9 cellular contexts compared by ENCODE assay signal in the genomic region with DNA sequence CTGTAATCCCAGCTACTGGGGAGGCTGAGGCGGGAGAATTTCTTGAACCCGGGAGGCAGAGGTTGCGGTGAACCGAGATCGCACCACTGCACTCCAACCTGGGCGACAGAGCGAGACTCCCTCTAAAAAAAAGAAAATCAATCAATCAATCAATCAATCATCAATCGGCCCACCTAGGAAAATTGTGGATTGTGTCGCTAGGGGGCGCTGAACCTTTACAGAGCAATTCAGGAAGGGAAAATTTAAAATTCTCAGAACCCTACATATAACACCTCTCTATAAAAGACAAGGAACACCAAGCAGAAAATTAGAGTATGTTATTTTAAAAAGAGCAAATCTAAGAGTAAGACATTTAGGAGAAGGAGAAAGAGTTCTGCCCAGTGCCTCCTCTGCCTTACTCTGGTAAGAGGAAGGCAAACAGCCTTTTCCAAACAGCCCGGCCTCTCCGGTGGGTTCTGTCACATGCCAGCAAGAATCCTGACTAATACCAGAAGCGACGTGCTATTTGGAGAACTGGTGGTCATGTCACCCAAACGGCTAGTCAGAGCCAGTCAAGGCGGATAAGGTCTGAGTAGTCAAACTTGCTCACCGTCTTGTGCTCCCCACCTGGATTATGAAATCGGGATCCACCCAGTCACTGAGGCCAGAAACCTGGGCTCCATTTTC. TPM values are rescaled to one million over a fixed set of nuclear protein-coding genes. Genes with fewer than 3 reads are reported as not detected.
DNase-seq lines count a peak whose midpoint lies in the region; ATAC-seq and TF ChIP-seq lines count a peak whose summit lies in the region.
"Had no signal": no experiment of that assay in that cellular context is flagged by ENCODE, and none has a peak within 500 bp of the region (broad histone marks: within the 10 kb centered on the region; RNA-seq: fewer than 3 reads in every experiment).

No MANE protein-coding gene starts in this region.

- no peak for DNase-seq in AG09319 (ENCODE audit: extremely low read depth, low read depth)
- DNase-seq in breast epithelium (ENCODE audit: low spot score in 2 of 2), result no peak
- peak; percentile 13 for DNase-seq in mesendoderm
- DNase-seq in stimulated activated naive CD4-positive, alpha-beta T cell (lab: John Stamatoyannopoulos, UW), result peak in 5 of 6 experiments; percentile 36 to 62 (median 47)
- DNase-seq in NCI-H226, result no peak

- TF ChIP-seq CTCF in AG09319 (IDR thresholded peaks at IDR 0.05; ENCODE audit: low read depth, low read length) (peak; percentile 66), HEK293 (tag by site-specific recombination; IDR thresholded peaks at IDR 0.05) (peak; percentile 36; the same call in 1 of the 2 replicates), VCaP (conservative IDR thresholded peaks at IDR 0.05) (peak; percentile 86), breast epithelium (IDR thresholded peaks at IDR 0.05) (peak; percentile 31 to 63 (median 41))

- H3K9me3 ChIP-seq in HEK293 (ENCODE audit: control insufficient read depth, insufficient read depth, low read depth, low read length), result no peaks in the 10 kb centered on the region
- no peaks in the 10 kb centered on the region for H3K9me3 ChIP-seq in breast epithelium
- H3K9me3 ChIP-seq: HAP-1 had no signal

- H3K4me2 ChIP-seq in mesendoderm (ENCODE audit: low read length), result no peak overlapping the region

- H3K4me1 ChIP-seq in HEK293 (ENCODE audit: control insufficient read depth, insufficient read depth, low read length), result no peaks in the 10 kb centered on the region
- no peaks in the 10 kb centered on the region for H3K4me1 ChIP-seq in breast epithelium
- no peaks in the 10 kb centered on the region for H3K4me1 ChIP-seq in mesendoderm (ENCODE audit: control insufficient read depth, low read depth, low read length)
- H3K4me1 ChIP-seq: HAP-1 had no signal

- no peak overlapping the region for H2AK5ac ChIP-seq in mesendoderm (ENCODE audit: low read length)

- H2BK120ac ChIP-seq in mesendoderm (ENCODE audit: low read depth, low read length), result no peak overlapping the region

- no peaks in the 10 kb centered on the region for H3K79me2 ChIP-seq in mesendoderm (ENCODE audit: control insufficient read depth, insufficient read depth, low read length)

- no peak overlapping the region for H2BK15ac ChIP-seq in mesendoderm (replicated peaks; ENCODE audit: low read depth)

- CTCF ChIA-PET in HEK293 (lab: Yijun Ruan, JAX), result interaction anchor here (0.8 to 1.0 kb wide), 2 partner anchors 55 to 92 kb away, joined by 4 to 5 read pairs; no protein-coding TSS in a partner anchor

- H3K27me3 ChIP-seq in breast epithelium (no peaks in the 10 kb centered on the region), mesendoderm (ENCODE audit: insufficient read depth, low read length, poor library complexity) (no peaks in the 10 kb centered on the region)

- H3K56ac ChIP-seq in mesendoderm (ENCODE audit: low read length), result no peak overlapping the region

- H3K27ac ChIP-seq in HEK293 (ENCODE audit: extremely low read depth, low read depth, low read length) (no peak overlapping the region), VCaP (no peak overlapping the region), breast epithelium (no peak overlapping the region), mesendoderm (ENCODE audit: low read depth, low read length) (no peak overlapping the region)

- no peak for ATAC-seq in HG03520 (IDR thresholded peaks at IDR 0.05; ENCODE audit: unreplicated experiment)

- no peak overlapping the region for H4K8ac ChIP-seq in mesendoderm (ENCODE audit: low read depth, low read length)

- no peak overlapping the region for H4K5ac ChIP-seq in mesendoderm (ENCODE audit: low read length)

- POLR2A ChIA-PET in HEK293 (lab: Yijun Ruan, JAX), result no interaction called here

- H3K18ac ChIP-seq in mesendoderm (ENCODE audit: low read length), result no peak overlapping the region

- H3K36me3 ChIP-seq in HEK293 (ENCODE audit: control insufficient read depth in 2 of 2, insufficient read depth in 1 of 2, low read length in 2 of 2), result no peaks in the 10 kb centered on the region
- no peaks in the 10 kb centered on the region for H3K36me3 ChIP-seq in breast epithelium
- no peaks in the 10 kb centered on the region for H3K36me3 ChIP-seq in mesendoderm (ENCODE audit: control insufficient read depth, insufficient read depth, low read length)
- H3K36me3 ChIP-seq: HAP-1 had no signal

- H3K23ac ChIP-seq in mesendoderm (ENCODE audit: low read length), result no peak overlapping the region

- H2BK5ac ChIP-seq in mesendoderm (ENCODE audit: low read length), result no peak overlapping the region

- no CpG with 5 or more reads among the region's 18 CpGs for WGBS in mesendoderm (ENCODE audit: extremely low coverage, insufficient coverage, low lambda C conversion rate)

- H3K79me1 ChIP-seq in mesendoderm (ENCODE audit: low read length), result no peaks in the 10 kb centered on the region

- H3K4me3 ChIP-seq in HEK293 (ENCODE audit: low read depth, low read length) (no peak overlapping the region), breast epithelium (no peak overlapping the region), mesendoderm (ENCODE audit: low read length) (no peak overlapping the region)
- H3K4me3 ChIP-seq: HAP-1 had no signal

- intact Hi-C loops in breast epithelium (cut with DNase I; ENCODE audit: low total_unique reads), result no loop called here

- no peak overlapping the region for H3K4ac ChIP-seq in mesendoderm (ENCODE audit: low read depth, low read length)

- TF ChIP-seq POLR2A in breast epithelium (IDR thresholded peaks at IDR 0.05), result no peak

- H3K9ac ChIP-seq in mesendoderm (ENCODE audit: low read length), result no peak overlapping the region

TF ChIP-seq in HEK293, 187 proteins besides CTCF, POLR2A, EP300 and RAD21:
- no peak for TF ChIP-seq KLF7 (tag by site-specific recombination; IDR thresholded peaks at IDR 0.05; ENCODE audit: borderline replicate concordance)
- TF ChIP-seq ZNF654 (tag by site-specific recombination; IDR thresholded peaks at IDR 0.05; ENCODE audit: low read depth), result peak; percentile 43
- TF ChIP-seq REPIN1 (tag by site-specific recombination; IDR thresholded peaks at IDR 0.05; ENCODE audit: low read depth), result no peak
- TF ChIP-seq GLI2 (tag by site-specific recombination; IDR thresholded peaks at IDR 0.05; ENCODE audit: borderline replicate concordance, low read depth), result no peak
- no peak for TF ChIP-seq YY2 (tag by site-specific recombination; IDR thresholded peaks at IDR 0.05)
- TF ChIP-seq, protein P1, sequence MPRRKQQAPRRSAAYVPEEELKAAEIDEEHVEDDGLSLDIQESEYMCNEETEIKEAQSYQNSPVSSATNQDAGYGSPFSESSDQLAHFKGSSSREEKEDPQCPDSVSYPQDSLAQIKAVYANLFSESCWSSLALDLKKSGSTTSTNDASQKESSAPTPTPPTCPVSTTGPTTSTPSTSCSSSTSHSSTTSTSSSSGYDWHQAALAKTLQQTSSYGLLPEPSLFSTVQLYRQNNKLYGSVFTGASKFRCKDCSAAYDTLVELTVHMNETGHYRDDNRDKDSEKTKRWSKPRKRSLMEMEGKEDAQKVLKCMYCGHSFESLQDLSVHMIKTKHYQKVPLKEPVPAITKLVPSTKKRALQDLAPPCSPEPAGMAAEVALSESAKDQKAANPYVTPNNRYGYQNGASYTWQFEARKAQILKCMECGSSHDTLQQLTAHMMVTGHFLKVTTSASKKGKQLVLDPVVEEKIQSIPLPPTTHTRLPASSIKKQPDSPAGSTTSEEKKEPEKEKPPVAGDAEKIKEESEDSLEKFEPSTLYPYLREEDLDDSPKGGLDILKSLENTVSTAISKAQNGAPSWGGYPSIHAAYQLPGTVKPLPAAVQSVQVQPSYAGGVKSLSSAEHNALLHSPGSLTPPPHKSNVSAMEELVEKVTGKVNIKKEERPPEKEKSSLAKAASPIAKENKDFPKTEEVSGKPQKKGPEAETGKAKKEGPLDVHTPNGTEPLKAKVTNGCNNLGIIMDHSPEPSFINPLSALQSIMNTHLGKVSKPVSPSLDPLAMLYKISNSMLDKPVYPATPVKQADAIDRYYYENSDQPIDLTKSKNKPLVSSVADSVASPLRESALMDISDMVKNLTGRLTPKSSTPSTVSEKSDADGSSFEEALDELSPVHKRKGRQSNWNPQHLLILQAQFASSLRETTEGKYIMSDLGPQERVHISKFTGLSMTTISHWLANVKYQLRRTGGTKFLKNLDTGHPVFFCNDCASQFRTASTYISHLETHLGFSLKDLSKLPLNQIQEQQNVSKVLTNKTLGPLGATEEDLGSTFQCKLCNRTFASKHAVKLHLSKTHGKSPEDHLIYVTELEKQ (tag by site-specific recombination; IDR thresholded peaks at IDR 0.05; ENCODE audit: borderline replicate concordance), result 0 out of 2 replicates have a peak, but pooled peaks have one; percentile 46
- no peak for TF ChIP-seq ZNF350 (tag by site-specific recombination; IDR thresholded peaks at IDR 0.05)
- no peak for TF ChIP-seq ZNF140 (tag by site-specific recombination; IDR thresholded peaks at IDR 0.05)
- no peak for TF ChIP-seq ZFP41 (tag by site-specific recombination; IDR thresholded peaks at IDR 0.05; ENCODE audit: borderline replicate concordance)

RNA-seq across cellular contexts. Expression of gene SMCO1, which starts 22.3 kb away (rescaled TPM):
- not detected for total RNA-seq in breast epithelium
- polyA plus RNA-seq in mesendoderm (2013, experiment 1 of 2), result 0.04 TPM
- polyA plus RNA-seq in mesendoderm (2013, experiment 2 of 2), result 0.03 TPM

RNA-seq across cellular contexts. Expression of gene WDR53, which starts 30.9 kb away (rescaled TPM):
- 1 to 10 TPM; 4.9 to 8.2 (median 6.1) TPM for total RNA-seq in breast epithelium
- 11.9 TPM for polyA plus RNA-seq in mesendoderm (2013, experiment 1 of 2)
- polyA plus RNA-seq in mesendoderm (2013, experiment 2 of 2), result 11.2 TPM

RNA-seq across cellular contexts. Expression of gene FBXO45, which starts 31.0 kb away (rescaled TPM):
- 1 to 10 TPM; 5.6 to 7.6 (median 7.5) TPM for total RNA-seq in breast epithelium
- polyA plus RNA-seq in mesendoderm (2013, experiment 1 of 2), result 14.7 TPM
- 14.1 TPM for polyA plus RNA-seq in mesendoderm (2013, experiment 2 of 2)

RNA-seq across cellular contexts. Expression of gene RNF168, which starts 33.9 kb away (rescaled TPM):
- total RNA-seq in breast epithelium, result 10 to 100 TPM; 22.9 to 24.8 (median 24.3) TPM
- 16.7 TPM for polyA plus RNA-seq in mesendoderm (2013, experiment 1 of 2)
- 16.6 TPM for polyA plus RNA-seq in mesendoderm (2013, experiment 2 of 2)

Comparison
In these comparisons a context has a peak if more than half of its experiments do, and no peak if none do; other contexts are left out.
1. DNase-seq: peak in mesendoderm (single experiment) and stimulated activated naive CD4-positive, alpha-beta T cell (5 of 6); none in AG09319 (single experiment), breast epithelium (0 of 2) and NCI-H226 (single experiment).
2. CTCF ChIP-seq: peak in every context shown above with its lines; median percentile 86 in VCaP; 66 in AG09319; 41 in breast epithelium; 36 in HEK293.